ENCODE assay signal across 9 cellular contexts in genomic region chr6:29941476-29941875, GRCh38. TPM values are rescaled to one million over a fixed set of nuclear protein-coding genes. Genes with fewer than 3 reads are reported as not detected.
A peak's percentile ranks its signal among the peaks of the same experiment; 100 is the strongest.
DNase-seq lines count a peak whose midpoint lies in the region; ATAC-seq and TF ChIP-seq lines count a peak whose summit lies in the region.
"Had no signal": no experiment of that assay in that cellular context is flagged by ENCODE, and none has a peak within 500 bp of the region (broad histone marks: within the 10 kb centered on the region; RNA-seq: fewer than 3 reads in every experiment).

No MANE protein-coding gene starts in this region.

- no peak for ATAC-seq in heart left ventricle
- ATAC-seq in Right ventricle myocardium superior (ENCODE audit: poor library complexity): no peak
- ATAC-seq in activated naive CD8-positive, alpha-beta T cell treated with anti-CD3 and anti-CD28 coated beads, Interleukin-2, amount 50 U/mL, for 24 hours: no peak
- ATAC-seq in right lobe of liver: peak in 1 of 4 donors; percentile 1
- ATAC-seq in upper lobe of left lung (ENCODE audit: low FRiP score in 2 of 2): no peak
- no peak for ATAC-seq in GM21737 (IDR thresholded peaks at IDR 0.05; ENCODE audit: unreplicated experiment)
- no peak for ATAC-seq in GM21723 (IDR thresholded peaks at IDR 0.05; ENCODE audit: unreplicated experiment)
- no peak for ATAC-seq in GM21576 (IDR thresholded peaks at IDR 0.05; ENCODE audit: unreplicated experiment)

- H3K27ac ChIP-seq in heart left ventricle (peak overlapping the region; percentile 74 to 98 (median 90)), right lobe of liver (peak overlapping the region; percentile 71 to 95 (median 83)), upper lobe of left lung (peak overlapping the region; percentile 89 to 97 (median 92))
- H3K27ac ChIP-seq: cardiac muscle cell had no signal

- H3K36me3 Mint-ChIP-seq in activated naive CD8-positive, alpha-beta T cell treated with anti-CD3 and anti-CD28 coated beads, Interleukin-2, amount 50 U/mL, for 24 hours (ENCODE audit: low read depth): peaks cover 39% of the 10 kb centered on the region

- H3K9me3 ChIP-seq in heart left ventricle (no peaks in the 10 kb centered on the region), right lobe of liver (no peaks in the 10 kb centered on the region), upper lobe of left lung (no peaks in the 10 kb centered on the region)

- peaks cover 46% of the 10 kb centered on the region for H3K4me1 Mint-ChIP-seq in activated naive CD8-positive, alpha-beta T cell treated with anti-CD3 and anti-CD28 coated beads, Interleukin-2, amount 50 U/mL, for 24 hours

- H3K4me1 ChIP-seq in heart left ventricle (peaks cover 0 to 33% (median 0%) of the 10 kb centered on the region in 12 donors), right lobe of liver (no peaks in the 10 kb centered on the region), upper lobe of left lung (peaks cover 0 to 9% (median 6%) of the 10 kb centered on the region in 4 donors)

- intact Hi-C loops in heart left ventricle (cut with DNase I): loop anchor here in 4 of 10 donors (5.0 kb wide), 2 partner anchors 36 to 54 kb away; no protein-coding TSS in a partner anchor
- intact Hi-C loops in Right ventricle myocardium superior (cut with DNase I): no loop called here
- intact Hi-C loops in right lobe of liver (cut with DNase I): no loop called here

- TF ChIP-seq POLR2A in heart left ventricle (IDR thresholded peaks at IDR 0.05) (no peak), right lobe of liver (IDR thresholded peaks at IDR 0.05) (no peak), upper lobe of left lung (IDR thresholded peaks at IDR 0.05) (no peak)

- H3K27me3 ChIP-seq in heart left ventricle (no peaks in the 10 kb centered on the region), right lobe of liver (no peaks in the 10 kb centered on the region), upper lobe of left lung (no peaks in the 10 kb centered on the region)
- H3K27me3 ChIP-seq: cardiac muscle cell had no signal

- H3K9me3 Mint-ChIP-seq in activated naive CD8-positive, alpha-beta T cell treated with anti-CD3 and anti-CD28 coated beads, Interleukin-2, amount 50 U/mL, for 24 hours: peaks cover 3% of the 10 kb centered on the region

- no peaks in the 10 kb centered on the region for H3K27me3 Mint-ChIP-seq in activated naive CD8-positive, alpha-beta T cell treated with anti-CD3 and anti-CD28 coated beads, Interleukin-2, amount 50 U/mL, for 24 hours

- WGBS in heart left ventricle, 4 donors: 0 to 35% (median 7%) methylated on average over 1 of the region's 1 CpG
- 8% methylated on average over 1 of the region's 1 CpG for WGBS in right lobe of liver (ENCODE audit: insufficient coverage, low coverage, low lambda C conversion rate, missing lambda C conversion rate)
- 0 to 20% methylated on average over 1 of the region's 1 CpG for WGBS in upper lobe of left lung, 2 donors

- TF ChIP-seq CTCF in heart left ventricle (IDR thresholded peaks at IDR 0.05) (no peak), right lobe of liver (IDR thresholded peaks at IDR 0.05) (no peak), upper lobe of left lung (IDR thresholded peaks at IDR 0.05) (no peak)

- TF ChIP-seq EP300 in upper lobe of left lung (IDR thresholded peaks at IDR 0.05): no peak

- DNase-seq in heart left ventricle (no peak), Right ventricle myocardium superior (no peak), right lobe of liver (no peak), upper lobe of left lung (no peak)
- no peak for DNase-seq in activated naive CD8-positive, alpha-beta T cell treated with anti-CD3 and anti-CD28 coated beads, Interleukin-2, amount 50 U/mL, for 24 hours

- peak overlapping the region in 11 of 12 donors; percentile 53 to 92 (median 72) for H3K4me3 ChIP-seq in heart left ventricle
- H3K4me3 ChIP-seq in right lobe of liver: peak overlapping the region in 2 of 3 donors; percentile 50 to 56
- peak overlapping the region in 2 of 4 donors; percentile 62 to 67 for H3K4me3 ChIP-seq in upper lobe of left lung

- peak overlapping the region; percentile 92 for H3K4me3 Mint-ChIP-seq in activated naive CD8-positive, alpha-beta T cell treated with anti-CD3 and anti-CD28 coated beads, Interleukin-2, amount 50 U/mL, for 24 hours

- H3K27ac Mint-ChIP-seq in activated naive CD8-positive, alpha-beta T cell treated with anti-CD3 and anti-CD28 coated beads, Interleukin-2, amount 50 U/mL, for 24 hours: peak overlapping the region; percentile 99

- H3K36me3 ChIP-seq in heart left ventricle (peaks cover 0 to 29% (median 4%) of the 10 kb centered on the region in 9 donors), right lobe of liver (no peaks in the 10 kb centered on the region), upper lobe of left lung (peaks cover 0 to 20% (median 1%) of the 10 kb centered on the region in 4 donors)
- H3K36me3 ChIP-seq: cardiac muscle cell had no signal

RNA-seq across cellular contexts. Expression of gene HLA-A, which starts 0.9 kb away (rescaled TPM):
- total RNA-seq in heart left ventricle (1,000 to 10,000 TPM in 1 of 9 donors, 100 to 1,000 TPM in 8; 263 to 1,427 (median 361) TPM), Right ventricle myocardium superior (222 TPM), right lobe of liver (100 to 1,000 TPM; 107 to 561 (median 406) TPM), upper lobe of left lung (1,000 to 10,000 TPM in 3 of 6 donors, 100 to 1,000 TPM in 3; 497 to 1,319 (median 949) TPM)
- polyA plus RNA-seq in heart left ventricle: 1,000 to 10,000 TPM in 1 of 2 donors, 100 to 1,000 TPM in 1; 299 to 1,581 TPM
